ENCODE assay signal across 18 cellular contexts in the genomic region with DNA sequence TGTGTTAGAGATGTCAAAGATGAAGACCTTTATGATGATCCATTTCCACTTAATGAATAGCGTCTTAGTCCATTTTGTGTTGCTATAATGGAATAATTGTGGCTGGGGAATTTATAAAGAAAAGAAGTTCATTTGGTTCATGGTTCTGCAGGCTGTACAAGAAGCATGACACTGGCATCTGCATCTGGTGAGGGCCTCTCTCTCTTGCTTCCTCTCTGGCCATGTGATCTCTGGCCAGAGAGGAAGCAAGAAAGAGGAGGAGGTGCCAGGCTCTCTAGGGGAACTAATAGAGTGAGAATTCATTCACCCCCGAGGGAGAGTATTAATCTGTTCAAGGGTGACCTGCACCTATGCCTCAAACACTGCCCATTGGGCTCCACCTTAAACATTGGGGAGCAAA.
DNase-seq lines count a peak whose midpoint lies in the region; ATAC-seq, FAIRE-seq and TF ChIP-seq lines count a peak whose summit lies in the region.
"Had no signal": no experiment of that assay in that cellular context is flagged by ENCODE, and none has a peak within 500 bp of the region (broad histone marks: within the 10 kb centered on the region; RNA-seq: fewer than 3 reads in every experiment).

No MANE protein-coding gene starts in this region.

- H3K27ac ChIP-seq in lung (ENCODE audit: low read depth in 1 of 2, low read length in 1 of 2), result no peak overlapping the region
- H3K27ac ChIP-seq: adrenal gland, ovary had no signal

- H3K4me1 Mint-ChIP-seq in CD14-positive monocyte, result peaks cover 36% of the 10 kb centered on the region
- peaks cover 35% of the 10 kb centered on the region for H3K4me1 Mint-ChIP-seq in activated CD4-positive, alpha-beta T cell treated with anti-CD3 and anti-CD28 coated beads for 36 hours

- peaks cover 0 to 5% (median under 1%) of the 10 kb centered on the region in 7 donors for H3K9me3 Mint-ChIP-seq in CD14-positive monocyte
- H3K9me3 Mint-ChIP-seq in activated CD4-positive, alpha-beta T cell treated with anti-CD3 and anti-CD28 coated beads for 36 hours (ENCODE audit: low read depth), result no peaks in the 10 kb centered on the region
- H3K9me3 Mint-ChIP-seq: activated CD4-positive, alpha-beta T cell treated with anti-CD3 and anti-CD28 coated beads, Interleukin-2, amount 10 ng/mL, durations not matched to agents 24 days and 14 days; activated T-cell treated with anti-CD3 and anti-CD28 coated beads, Interleukin-2, amount 50 U/mL, for 72 hours had no signal

- intact Hi-C loops in CD14-positive monocyte (cut with micrococcal nuclease), result no loop called here
- intact Hi-C loops in activated CD4-positive, alpha-beta T cell treated with anti-CD3 and anti-CD28 coated beads for 36 hours (cut with DNase I, micrococcal nuclease), result loop anchor here (5.0 to 10.0 kb wide), 6 partner anchors 63 to 1155 kb away; no protein-coding TSS in a partner anchor

- H3K4me3 Mint-ChIP-seq in CD14-positive monocyte, result peak overlapping the region in 1 of 2 donors; percentile 2
- H3K4me3 Mint-ChIP-seq in activated CD4-positive, alpha-beta T cell treated with anti-CD3 and anti-CD28 coated beads for 36 hours, result no peak overlapping the region
- H3K4me3 Mint-ChIP-seq: activated CD4-positive, alpha-beta T cell treated with anti-CD3 and anti-CD28 coated beads, Interleukin-2, amount 10 ng/mL, durations not matched to agents 24 days and 14 days; activated T-cell treated with anti-CD3 and anti-CD28 coated beads, Interleukin-2, amount 50 U/mL, for 72 hours had no signal

- no peak overlapping the region for H3K4me3 ChIP-seq in lung
- H3K4me3 ChIP-seq: adrenal gland, HAP-1, ovary had no signal

- FAIRE-seq in RCC 7860 (lab: Jason Lieb, UNC), result no peak

- peak overlapping the region; percentile 38 to 83 (median 63) for H3K27ac Mint-ChIP-seq in CD14-positive monocyte
- no peak overlapping the region for H3K27ac Mint-ChIP-seq in activated CD4-positive, alpha-beta T cell treated with anti-CD3 and anti-CD28 coated beads for 36 hours
- H3K27ac Mint-ChIP-seq: activated CD4-positive, alpha-beta T cell treated with anti-CD3 and anti-CD28 coated beads, Interleukin-2, amount 10 ng/mL, durations not matched to agents 24 days and 14 days; activated T-cell treated with anti-CD3 and anti-CD28 coated beads, Interleukin-2, amount 50 U/mL, for 72 hours had no signal

- no peaks in the 10 kb centered on the region for H3K27me3 ChIP-seq in lung (ENCODE audit: control insufficient read depth, insufficient read depth)
- H3K27me3 ChIP-seq: adrenal gland, ovary had no signal

- DNase-seq in CD14-positive monocyte (ENCODE audit: low spot score) (peak; percentile 53), KBM-7 (peak; percentile 45), SK-MEL-5 (ENCODE audit: low read depth, low spot score) (peak; percentile 16), lung (ENCODE audit: low spot score) (no peak), RCC 7860 (ENCODE audit: low spot score) (no peak), NCI-H446 treated with DMSO at 0.1 percent for 48 hours (lab: John Stamatoyannopoulos, UW) (no peak)
- DNase-seq in activated CD4-positive, alpha-beta T cell treated with anti-CD3 and anti-CD28 coated beads for 36 hours, result no peak
- DNase-seq in activated CD4-positive, alpha-beta T cell treated with anti-CD3 and anti-CD28 coated beads, Interleukin-2, amount 50 U/mL, for 1 hour, result no peak
- DNase-seq: activated CD4-positive, alpha-beta T cell treated with anti-CD3 and anti-CD28 coated beads, Interleukin-2, amount 10 ng/mL, durations not matched to agents 24 days and 14 days; activated T-cell treated with anti-CD3 and anti-CD28 coated beads, Interleukin-2, amount 50 U/mL, for 72 hours; cerebellar nuclear complex; DMS 273 treated with DMSO at 0.1 percent for 48 hours; midbrain; NCI-H1092; ovary; T-helper 1 cell had no signal

- peaks cover 23 to 31% of the 10 kb centered on the region in 2 donors for H3K36me3 Mint-ChIP-seq in CD14-positive monocyte
- no peaks in the 10 kb centered on the region for H3K36me3 Mint-ChIP-seq in activated CD4-positive, alpha-beta T cell treated with anti-CD3 and anti-CD28 coated beads for 36 hours (ENCODE audit: low read depth)

- TF ChIP-seq CTCF in CD14-positive monocyte (IDR thresholded peaks at IDR 0.05) (no peak), lung (IDR thresholded peaks at IDR 0.05; ENCODE audit: control extremely low read depth, extremely low read depth) (no peak)

- peak; percentile 58 for ATAC-seq in lung (ENCODE audit: insufficient read depth, low FRiP score)
- ATAC-seq in activated CD4-positive, alpha-beta T cell treated with anti-CD3 and anti-CD28 coated beads for 36 hours, result no peak
- ATAC-seq: activated T-cell treated with anti-CD3 and anti-CD28 coated beads, Interleukin-2, amount 50 U/mL, for 72 hours had no signal

- WGBS in lung, 2 donors, result 59 to 71% methylated on average over 2 of the region's 2 CpGs

- POLR2A ChIA-PET in activated CD4-positive, alpha-beta T cell treated with anti-CD3 and anti-CD28 coated beads for 36 hours (lab: Charles Lee), result interaction anchor here (0.5 kb wide), 1 partner anchor 54 kb away, joined by 3 read pairs; no protein-coding TSS in a partner anchor

- CTCF ChIA-PET in activated CD4-positive, alpha-beta T cell treated with anti-CD3 and anti-CD28 coated beads for 36 hours (lab: Charles Lee), result interaction anchor here (1.6 to 5.3 kb wide), 2 partner anchors 11 to 62 kb away, joined by 3 to 22 read pairs; no protein-coding TSS in a partner anchor

- in situ Hi-C loops in KBM-7 (cut with MboI; ENCODE audit: low pct_unique_long_range_greater_than_20kb, low sequenced_read_pairs) (no loop called here), SK-MEL-5 (cut with HindIII; ENCODE audit: low pct_unique_long_range_greater_than_20kb, low sequenced_read_pairs) (no loop called here)

- no peaks in the 10 kb centered on the region for H3K27me3 Mint-ChIP-seq in CD14-positive monocyte (ENCODE audit: low read depth in 3 of 3)
- no peaks in the 10 kb centered on the region for H3K27me3 Mint-ChIP-seq in activated CD4-positive, alpha-beta T cell treated with anti-CD3 and anti-CD28 coated beads for 36 hours
- H3K27me3 Mint-ChIP-seq: activated CD4-positive, alpha-beta T cell treated with anti-CD3 and anti-CD28 coated beads, Interleukin-2, amount 10 ng/mL, durations not matched to agents 24 days and 14 days had no signal

- no peaks in the 10 kb centered on the region for H3K36me3 ChIP-seq in lung (ENCODE audit: control insufficient read depth in 2 of 2, insufficient read depth in 2 of 2, low read length in 2 of 2)
- H3K36me3 ChIP-seq: adrenal gland, HAP-1, ovary had no signal

- peaks cover 2 to 13% of the 10 kb centered on the region in 2 donors for H3K4me1 ChIP-seq in lung (ENCODE audit: control insufficient read depth in 2 of 2, insufficient read depth in 2 of 2, low read length in 2 of 2)
- H3K4me1 ChIP-seq: HAP-1 had no signal

- peaks cover 0 to 2% of the 10 kb centered on the region in 2 donors for H3K9me3 ChIP-seq in lung (ENCODE audit: control insufficient read depth in 2 of 2, insufficient read depth in 1 of 2, low read length in 1 of 2)
- H3K9me3 ChIP-seq: adrenal gland, HAP-1, ovary had no signal

Comparison
In these comparisons a context has a peak if more than half of its experiments do, and no peak if none do; other contexts are left out.
1. DNase-seq: peak in CD14-positive monocyte (single experiment), KBM-7 (single experiment) and SK-MEL-5 (single experiment); none in lung (single experiment), activated CD4-positive, alpha-beta T cell treated with anti-CD3 and anti-CD28 coated beads for 36 hours (single experiment), RCC 7860 (single experiment), NCI-H446 treated with DMSO at 0.1 percent for 48 hours (single experiment) and activated CD4-positive, alpha-beta T cell treated with anti-CD3 and anti-CD28 coated beads, Interleukin-2, amount 50 U/mL, for 1 hour (single experiment).
2. intact Hi-C loops: an anchor here in activated CD4-positive, alpha-beta T cell treated with anti-CD3 and anti-CD28 coated beads for 36 hours (5.0 to 10.0 kb wide); none called in CD14-positive monocyte.